ENCODE assay signal across 1 cellular context in genomic region chr7:55690-56248, GRCh38.
TF ChIP-seq lines count a peak whose summit lies in the region.

No MANE protein-coding gene starts in this region.

TF ChIP-seq in H1, 55 proteins besides CTCF, POLR2A, EP300 and RAD21:
- no peak for TF ChIP-seq RFX5 (IDR thresholded peaks at IDR 0.05; ENCODE audit: borderline replicate concordance, low read depth, low read length)
- TF ChIP-seq E2F6 (IDR thresholded peaks at IDR 0.05), result no peak
- TF ChIP-seq POU5F1 (IDR thresholded peaks at IDR 0.05; ENCODE audit: low read depth, low read length), result no peak
- TF ChIP-seq BACH1 (IDR thresholded peaks at IDR 0.05; ENCODE audit: low read length), result no peak
- TF ChIP-seq, protein P1, sequence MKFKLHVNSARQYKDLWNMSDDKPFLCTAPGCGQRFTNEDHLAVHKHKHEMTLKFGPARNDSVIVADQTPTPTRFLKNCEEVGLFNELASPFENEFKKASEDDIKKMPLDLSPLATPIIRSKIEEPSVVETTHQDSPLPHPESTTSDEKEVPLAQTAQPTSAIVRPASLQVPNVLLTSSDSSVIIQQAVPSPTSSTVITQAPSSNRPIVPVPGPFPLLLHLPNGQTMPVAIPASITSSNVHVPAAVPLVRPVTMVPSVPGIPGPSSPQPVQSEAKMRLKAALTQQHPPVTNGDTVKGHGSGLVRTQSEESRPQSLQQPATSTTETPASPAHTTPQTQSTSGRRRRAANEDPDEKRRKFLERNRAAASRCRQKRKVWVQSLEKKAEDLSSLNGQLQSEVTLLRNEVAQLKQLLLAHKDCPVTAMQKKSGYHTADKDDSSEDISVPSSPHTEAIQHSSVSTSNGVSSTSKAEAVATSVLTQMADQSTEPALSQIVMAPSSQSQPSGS (IDR thresholded peaks at IDR 0.05; ENCODE audit: low read length), result no peak
- TF ChIP-seq POLR2AphosphoS5 (IDR thresholded peaks at IDR 0.05; ENCODE audit: low read depth, low read length), result no peak
- TF ChIP-seq SP2 (IDR thresholded peaks at IDR 0.05; ENCODE audit: low read length), result no peak
- TF ChIP-seq CTBP2 (IDR thresholded peaks at IDR 0.05; ENCODE audit: borderline replicate concordance, insufficient read depth, insufficient read length, low read length), result no peak
- TF ChIP-seq MAFK (IDR thresholded peaks at IDR 0.05; ENCODE audit: low read depth, low read length), result no peak
- no peak for TF ChIP-seq SRF (IDR thresholded peaks at IDR 0.05; ENCODE audit: low read depth, low read length)
- TF ChIP-seq CHD7 (IDR thresholded peaks at IDR 0.05; ENCODE audit: insufficient replicate concordance, low read length), result no peak
- no peak for TF ChIP-seq ASH2L (IDR thresholded peaks at IDR 0.05; ENCODE audit: low read length)
- TF ChIP-seq CREB1 (IDR thresholded peaks at IDR 0.05), result no peak
